In genomic region chr20:45283529-45284065, GRCh38 we compare ENCODE assay signal across 28 cellular contexts. TPM values are rescaled to one million over a fixed set of nuclear protein-coding genes. Genes with fewer than 3 reads are reported as not detected.
DNase-seq lines count a peak whose midpoint lies in the region; ATAC-seq and TF ChIP-seq lines count a peak whose summit lies in the region.
"Had no signal": no experiment of that assay in that cellular context is flagged by ENCODE, and none has a peak within 500 bp of the region (broad histone marks: within the 10 kb centered on the region; RNA-seq: fewer than 3 reads in every experiment).

No MANE protein-coding gene starts in this region.

- no peaks in the 10 kb centered on the region for H3F3A ChIP-seq in GM23248 (ENCODE audit: insufficient read depth)
- H3F3A ChIP-seq in PC-9 (ENCODE audit: insufficient read depth, low read depth), result peaks cover 22% of the 10 kb centered on the region; the same call in 1 of the 2 replicates

- H2AFZ ChIP-seq in GM23248 (no peak overlapping the region), PC-9 (no peak overlapping the region), osteoblast (ENCODE audit: low read length) (no peak overlapping the region)

- POLR2A ChIA-PET in PC-9 (lab: Charles Lee; ENCODE audit: unreplicated experiment), result no interaction called here

- H3K79me2 ChIP-seq in GM23248 (ENCODE audit: insufficient read depth) (no peaks in the 10 kb centered on the region), PC-9 (ENCODE audit: low read depth) (no peaks in the 10 kb centered on the region), osteoblast (ENCODE audit: insufficient read depth, low read length) (no peaks in the 10 kb centered on the region)

- H3K4me1 ChIP-seq in GM23248 (ENCODE audit: insufficient read depth) (peaks cover 9% of the 10 kb centered on the region; the same call in 1 of the 2 replicates), PC-9 (replicated peaks; ENCODE audit: insufficient read depth) (peaks cover 29% of the 10 kb centered on the region), osteoblast (ENCODE audit: insufficient read depth, low read length) (no peaks in the 10 kb centered on the region)

- whole genome bisulfite sequencing in GM23248 (ENCODE audit: low coverage in 1 of 2, low lambda C conversion rate in 2 of 2, missing lambda C conversion rate in 2 of 2), 2 experiments, result 7 to 8% methylated on average over 4 of the region's 4 CpGs

- H4K20me1 ChIP-seq in GM23248 (ENCODE audit: insufficient read depth), result no peaks in the 10 kb centered on the region
- no peaks in the 10 kb centered on the region for H4K20me1 ChIP-seq in PC-9 (ENCODE audit: insufficient read depth)
- H4K20me1 ChIP-seq in osteoblast (ENCODE audit: insufficient read depth, low read length), result no peaks in the 10 kb centered on the region

- H3K9me3 ChIP-seq in GM23248 (ENCODE audit: low read depth) (no peaks in the 10 kb centered on the region), PC-9 (ENCODE audit: insufficient read depth, low read depth) (no peaks in the 10 kb centered on the region), osteoblast (ENCODE audit: low read depth, low read length) (no peaks in the 10 kb centered on the region)

- H3K36me3 ChIP-seq in GM23248 (ENCODE audit: low read depth) (no peaks in the 10 kb centered on the region), PC-9 (ENCODE audit: low read depth) (no peaks in the 10 kb centered on the region), osteoblast (ENCODE audit: insufficient read depth, low read length) (no peaks in the 10 kb centered on the region)
- H3K36me3 ChIP-seq: WERI-Rb-1 had no signal

- in situ Hi-C loops in GM23248 (cut with MboI), result loop anchor here (25.0 kb wide), 1 partner anchor 246 kb away; no protein-coding TSS in a partner anchor

- BruUV-seq in PC-9 (replicated peaks; lab: Mats Ljungman, UMichigan), result no TSS peak

- peak; percentile 61 for DNase-seq in GM23248
- DNase-seq in PC-9, result peak in 1 of 2 experiments; percentile 73
- DNase-seq in osteoblast (ENCODE audit: insufficient read length, low spot score, missing footprints), result peak; percentile 59
- DNase-seq in foreskin melanocyte, result no peak
- DNase-seq in activated T-cell treated with anti-CD3 and anti-CD28 coated beads, Interleukin-2, amount 50 U/mL, for 1 hour, result no peak
- DNase-seq in NCI-H526 (lab: John Stamatoyannopoulos, UW), result no peak
- DNase-seq: activated CD4-positive, alpha-beta T cell treated with anti-CD3 and anti-CD28 coated beads, Interleukin-2, amount 10 ng/mL, durations not matched to agents 7 days and 5 days; activated naive CD4-positive, alpha-beta T cell treated with anti-CD3 and anti-CD28 coated beads, Interleukin-2, amount 50 U/mL, for 16 hours; amygdala; CD4-positive, alpha-beta T cell; endodermal cell; head of caudate nucleus; kidney glomerular epithelial cell; NCI-H1092; NCI-H187 treated with DMSO at 0.1 percent for 48 hours; NCI-H526 treated with DMSO at 0.1 percent for 48 hours; retina; stimulated activated naive B cell treated with anti-CD40 and anti-IgM and Interleukin-4, amounts not matched to agents 10 μg/mL and 1 μg/mL and 100 μg/mL, for 72 hours; T-helper 2 cell; WERI-Rb-1 had no signal

- H3K9ac ChIP-seq in GM23248, result no peak overlapping the region

- TF ChIP-seq CTCF in PC-9 (conservative IDR thresholded peaks at IDR 0.05) (no peak), osteoblast (IDR thresholded peaks at IDR 0.05; ENCODE audit: extremely low read depth, low read depth, low read length) (no peak)

- H3K27me3 ChIP-seq in GM23248 (replicated peaks; ENCODE audit: insufficient read depth) (peaks cover 21% of the 10 kb centered on the region; the same call in 1 of the 2 replicates), PC-9 (ENCODE audit: insufficient read depth, low read depth) (no peaks in the 10 kb centered on the region), osteoblast (ENCODE audit: insufficient read depth, low read length) (peaks cover 3% of the 10 kb centered on the region)

- ATAC-seq in esophagus mucosa (peak; percentile 85), GM18511 (IDR thresholded peaks at IDR 0.05; ENCODE audit: unreplicated experiment) (no peak)
- ATAC-seq: stimulated activated naive B cell treated with anti-CD40 and anti-IgM and Interleukin-4, amounts not matched to agents 10 μg/mL and 1 μg/mL and 100 μg/mL, for 72 hours had no signal

- intact Hi-C loops in PC-9 (cut with micrococcal nuclease; ENCODE audit: unreplicated experiment), result no loop called here

- H3K4me3 ChIP-seq in GM23248 (no peak overlapping the region), PC-9 (no peak overlapping the region), osteoblast (ENCODE audit: insufficient read depth, low read length) (no peak overlapping the region)
- H3K4me3 ChIP-seq: coronary artery, SK-N-MC had no signal

- CTCF ChIA-PET in PC-9 (lab: Charles Lee), result no interaction called here

- no peaks in the 10 kb centered on the region for H3K9me2 ChIP-seq in GM23248 (ENCODE audit: insufficient read depth)
- no peaks in the 10 kb centered on the region for H3K9me2 ChIP-seq in PC-9 (ENCODE audit: insufficient read depth)

- H3K4me2 ChIP-seq in GM23248 (ENCODE audit: unreplicated experiment) (no peak overlapping the region), PC-9 (0 out of 2 replicates have a peak overlapping the region, but pooled peaks have one; percentile 27), osteoblast (ENCODE audit: insufficient read depth, low read length) (no peak overlapping the region)

- H3K27ac ChIP-seq in GM23248, result no peak overlapping the region
- H3K27ac ChIP-seq in PC-9, result no peak overlapping the region
- H3K27ac ChIP-seq in osteoblast (ENCODE audit: low read depth, low read length), result no peak overlapping the region
- H3K27ac ChIP-seq: coronary artery, SK-N-MC, WERI-Rb-1 had no signal

RNA-seq across cellular contexts. Expression of gene RBPJL, which starts 23.0 kb away (rescaled TPM):
- not detected in 2 replicates for total RNA-seq in GM23248 (2014; rRNA removed; shearing (Covaris generic))
- polyA plus RNA-seq in GM23248 (2016; fragmentation: Nextera tagmentation; extraction: Ambion mirVana), result not detected in 2 replicates
- total RNA-seq in PC-9 (2021), result not detected in 2 replicates
- not detected for total RNA-seq in esophagus mucosa
- total RNA-seq in osteoblast, result not detected in 2 replicates
- total RNA-seq: activated CD4-positive, alpha-beta T cell treated with anti-CD3 and anti-CD28 coated beads, Interleukin-2, amount 10 ng/mL, durations not matched to agents 7 days and 5 days; CD4-positive, alpha-beta T cell; endodermal cell; LHCN-M2; omental fat pad; RPMI7951; temporal lobe had no signal

RNA-seq across cellular contexts. Expression of gene MATN4, which starts 24.5 kb away (rescaled TPM):
- total RNA-seq in GM23248 (2014; rRNA removed; shearing (Covaris generic)), result not detected in 2 replicates
- polyA plus RNA-seq in GM23248 (2016; fragmentation: Nextera tagmentation; extraction: Ambion mirVana), result 0.09 TPM in 1 of 2 replicates, not detected in the other
- total RNA-seq in PC-9 (2021), result 0.33 and 0.60 TPM in 2 replicates
- 0.16 TPM for total RNA-seq in esophagus mucosa
- under 0.01 TPM in 1 of 2 replicates, not detected in the other for total RNA-seq in osteoblast
- total RNA-seq: CD4-positive, alpha-beta T cell; RPMI7951; temporal lobe had no signal

RNA-seq across cellular contexts. Expression of gene SLPI, which starts 29.2 kb away (rescaled TPM):
- total RNA-seq in GM23248 (2014; rRNA removed; shearing (Covaris generic)), result 1.7 TPM in 1 of 2 replicates, not detected in the other
- polyA plus RNA-seq in GM23248 (2016; fragmentation: Nextera tagmentation; extraction: Ambion mirVana), result 3.4 and 3.7 TPM in 2 replicates
- 55.1 and 111 TPM in 2 replicates for total RNA-seq in PC-9 (2021)
- 864 TPM for total RNA-seq in esophagus mucosa
- 1.4 and 2.1 TPM in 2 replicates for total RNA-seq in osteoblast
- total RNA-seq: CD4-positive, alpha-beta T cell; endodermal cell; LHCN-M2; RPMI7951; temporal lobe had no signal

Comparison
In these comparisons a context has a peak if more than half of its experiments do, and no peak if none do; other contexts are left out.
1. DNase-seq: peak in GM23248 (single experiment) and osteoblast (single experiment); none in foreskin melanocyte (single experiment), activated T-cell treated with anti-CD3 and anti-CD28 coated beads, Interleukin-2, amount 50 U/mL, for 1 hour (single experiment) and NCI-H526 (0 of 2).
2. RNA of gene SLPI, which starts 29.2 kb away (total RNA-seq): 864 TPM in esophagus mucosa (single experiment) and 55.1 to 111 TPM in PC-9; 1.7 TPM in GM23248 and 1.4 to 2.1 TPM in osteoblast; every median in the first group is over 10 times any median in the second.